1 cellular context compared by ENCODE assay signal in the genomic region with DNA sequence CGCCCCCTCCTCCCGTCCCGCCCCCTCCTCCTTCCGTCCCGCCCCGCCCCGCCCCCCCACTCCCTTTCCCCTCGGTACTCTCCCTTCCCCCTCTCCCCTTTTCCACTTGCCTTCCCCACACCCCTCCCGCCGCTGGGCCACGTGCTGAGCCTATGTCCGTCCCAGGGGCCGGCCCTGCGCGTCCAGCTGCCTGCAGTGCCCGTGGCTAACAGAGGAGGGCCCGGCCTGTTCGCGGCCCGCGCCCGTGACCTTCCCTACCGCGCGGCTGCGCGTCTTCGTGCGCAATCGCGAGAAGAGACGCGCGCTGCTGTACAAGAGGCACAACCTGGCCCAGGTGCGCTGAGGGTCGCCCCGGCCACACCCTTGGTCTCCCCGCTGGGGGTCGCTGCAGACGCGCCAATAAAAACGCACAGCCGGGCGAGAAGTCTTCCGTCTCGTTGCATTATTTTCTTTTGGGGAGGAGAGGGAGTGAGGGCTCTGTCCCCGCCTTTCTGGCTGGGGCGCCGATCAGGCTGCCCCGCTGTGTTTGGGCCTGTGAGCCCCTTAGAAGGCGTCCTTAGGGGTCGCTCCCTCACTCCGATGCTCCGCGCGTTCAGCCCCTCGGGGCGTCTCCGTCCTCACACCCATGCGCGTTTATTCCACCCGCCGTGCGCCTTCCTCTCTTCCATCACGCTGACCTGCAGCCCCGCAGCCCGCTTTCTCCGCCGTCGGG.
TF ChIP-seq lines count a peak whose summit lies in the region.

No MANE protein-coding gene starts in this region.

TF ChIP-seq in K562, 482 proteins besides CTCF, POLR2A, EP300 and RAD21 (continued from another document and continues in another):
- TF ChIP-seq, protein P1, sequence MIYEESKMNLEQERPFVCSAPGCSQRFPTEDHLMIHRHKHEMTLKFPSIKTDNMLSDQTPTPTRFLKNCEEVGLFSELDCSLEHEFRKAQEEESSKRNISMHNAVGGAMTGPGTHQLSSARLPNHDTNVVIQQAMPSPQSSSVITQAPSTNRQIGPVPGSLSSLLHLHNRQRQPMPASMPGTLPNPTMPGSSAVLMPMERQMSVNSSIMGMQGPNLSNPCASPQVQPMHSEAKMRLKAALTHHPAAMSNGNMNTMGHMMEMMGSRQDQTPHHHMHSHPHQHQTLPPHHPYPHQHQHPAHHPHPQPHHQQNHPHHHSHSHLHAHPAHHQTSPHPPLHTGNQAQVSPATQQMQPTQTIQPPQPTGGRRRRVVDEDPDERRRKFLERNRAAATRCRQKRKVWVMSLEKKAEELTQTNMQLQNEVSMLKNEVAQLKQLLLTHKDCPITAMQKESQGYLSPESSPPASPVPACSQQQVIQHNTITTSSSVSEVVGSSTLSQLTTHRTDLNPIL (CRISPR knock-in tag; IDR thresholded peaks at IDR 0.05), result no peak
- peak; percentile 71 for TF ChIP-seq L3MBTL2 (IDR thresholded peaks at IDR 0.05)
- TF ChIP-seq, protein P2, sequence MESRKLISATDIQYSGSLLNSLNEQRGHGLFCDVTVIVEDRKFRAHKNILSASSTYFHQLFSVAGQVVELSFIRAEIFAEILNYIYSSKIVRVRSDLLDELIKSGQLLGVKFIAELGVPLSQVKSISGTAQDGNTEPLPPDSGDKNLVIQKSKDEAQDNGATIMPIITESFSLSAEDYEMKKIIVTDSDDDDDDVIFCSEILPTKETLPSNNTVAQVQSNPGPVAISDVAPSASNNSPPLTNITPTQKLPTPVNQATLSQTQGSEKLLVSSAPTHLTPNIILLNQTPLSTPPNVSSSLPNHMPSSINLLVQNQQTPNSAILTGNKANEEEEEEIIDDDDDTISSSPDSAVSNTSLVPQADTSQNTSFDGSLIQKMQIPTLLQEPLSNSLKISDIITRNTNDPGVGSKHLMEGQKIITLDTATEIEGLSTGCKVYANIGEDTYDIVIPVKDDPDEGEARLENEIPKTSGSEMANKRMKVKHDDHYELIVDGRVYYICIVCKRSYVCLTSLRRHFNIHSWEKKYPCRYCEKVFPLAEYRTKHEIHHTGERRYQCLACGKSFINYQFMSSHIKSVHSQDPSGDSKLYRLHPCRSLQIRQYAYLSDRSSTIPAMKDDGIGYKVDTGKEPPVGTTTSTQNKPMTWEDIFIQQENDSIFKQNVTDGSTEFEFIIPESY (CRISPR knock-in tag; IDR thresholded peaks at IDR 0.05), result peak; percentile 98
- no peak for TF ChIP-seq GATAD2A (IDR thresholded peaks at IDR 0.05)
- TF ChIP-seq, protein P3, sequence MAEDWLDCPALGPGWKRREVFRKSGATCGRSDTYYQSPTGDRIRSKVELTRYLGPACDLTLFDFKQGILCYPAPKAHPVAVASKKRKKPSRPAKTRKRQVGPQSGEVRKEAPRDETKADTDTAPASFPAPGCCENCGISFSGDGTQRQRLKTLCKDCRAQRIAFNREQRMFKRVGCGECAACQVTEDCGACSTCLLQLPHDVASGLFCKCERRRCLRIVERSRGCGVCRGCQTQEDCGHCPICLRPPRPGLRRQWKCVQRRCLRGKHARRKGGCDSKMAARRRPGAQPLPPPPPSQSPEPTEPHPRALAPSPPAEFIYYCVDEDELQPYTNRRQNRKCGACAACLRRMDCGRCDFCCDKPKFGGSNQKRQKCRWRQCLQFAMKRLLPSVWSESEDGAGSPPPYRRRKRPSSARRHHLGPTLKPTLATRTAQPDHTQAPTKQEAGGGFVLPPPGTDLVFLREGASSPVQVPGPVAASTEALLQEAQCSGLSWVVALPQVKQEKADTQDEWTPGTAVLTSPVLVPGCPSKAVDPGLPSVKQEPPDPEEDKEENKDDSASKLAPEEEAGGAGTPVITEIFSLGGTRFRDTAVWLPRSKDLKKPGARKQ (CRISPR knock-in tag; IDR thresholded peaks at IDR 0.05), result 0 out of 2 replicates have a peak, but pooled peaks have one; percentile 13
- no peak for TF ChIP-seq ZNF766 (CRISPR knock-in tag; conservative IDR thresholded peaks at IDR 0.05)
- no peak for TF ChIP-seq FOS (IDR thresholded peaks at IDR 0.05; ENCODE audit: extremely low read depth, insufficient read length)
- no peak for TF ChIP-seq PTRF (tag; IDR thresholded peaks at IDR 0.05)
- TF ChIP-seq, protein P4, sequence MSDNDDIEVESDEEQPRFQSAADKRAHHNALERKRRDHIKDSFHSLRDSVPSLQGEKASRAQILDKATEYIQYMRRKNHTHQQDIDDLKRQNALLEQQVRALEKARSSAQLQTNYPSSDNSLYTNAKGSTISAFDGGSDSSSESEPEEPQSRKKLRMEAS (CRISPR knock-in tag; IDR thresholded peaks at IDR 0.05), result peak; percentile 71
- TF ChIP-seq, protein P5, sequence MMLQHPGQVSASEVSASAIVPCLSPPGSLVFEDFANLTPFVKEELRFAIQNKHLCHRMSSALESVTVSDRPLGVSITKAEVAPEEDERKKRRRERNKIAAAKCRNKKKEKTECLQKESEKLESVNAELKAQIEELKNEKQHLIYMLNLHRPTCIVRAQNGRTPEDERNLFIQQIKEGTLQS (IDR thresholded peaks at IDR 0.05), result no peak; the same call in 1 of the 2 replicates
- TF ChIP-seq, protein P5 (CRISPR knock-in tag; conservative IDR thresholded peaks at IDR 0.05), result no peak
- TF ChIP-seq, protein P6, sequence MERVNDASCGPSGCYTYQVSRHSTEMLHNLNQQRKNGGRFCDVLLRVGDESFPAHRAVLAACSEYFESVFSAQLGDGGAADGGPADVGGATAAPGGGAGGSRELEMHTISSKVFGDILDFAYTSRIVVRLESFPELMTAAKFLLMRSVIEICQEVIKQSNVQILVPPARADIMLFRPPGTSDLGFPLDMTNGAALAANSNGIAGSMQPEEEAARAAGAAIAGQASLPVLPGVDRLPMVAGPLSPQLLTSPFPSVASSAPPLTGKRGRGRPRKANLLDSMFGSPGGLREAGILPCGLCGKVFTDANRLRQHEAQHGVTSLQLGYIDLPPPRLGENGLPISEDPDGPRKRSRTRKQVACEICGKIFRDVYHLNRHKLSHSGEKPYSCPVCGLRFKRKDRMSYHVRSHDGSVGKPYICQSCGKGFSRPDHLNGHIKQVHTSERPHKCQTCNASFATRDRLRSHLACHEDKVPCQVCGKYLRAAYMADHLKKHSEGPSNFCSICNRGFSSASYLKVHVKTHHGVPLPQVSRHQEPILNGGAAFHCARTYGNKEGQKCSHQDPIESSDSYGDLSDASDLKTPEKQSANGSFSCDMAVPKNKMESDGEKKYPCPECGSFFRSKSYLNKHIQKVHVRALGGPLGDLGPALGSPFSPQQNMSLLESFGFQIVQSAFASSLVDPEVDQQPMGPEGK (CRISPR knock-in tag; IDR thresholded peaks at IDR 0.05; ENCODE audit: borderline replicate concordance), result no peak
- no peak for TF ChIP-seq KAT8 (IDR thresholded peaks at IDR 0.05; ENCODE audit: low read depth)
- TF ChIP-seq NRF1 (conservative IDR thresholded peaks at IDR 0.05 in 1 of 2, IDR thresholded peaks at IDR 0.05 in 1 of 2), result peak; percentile 80 to 85
- TF ChIP-seq, protein P7, sequence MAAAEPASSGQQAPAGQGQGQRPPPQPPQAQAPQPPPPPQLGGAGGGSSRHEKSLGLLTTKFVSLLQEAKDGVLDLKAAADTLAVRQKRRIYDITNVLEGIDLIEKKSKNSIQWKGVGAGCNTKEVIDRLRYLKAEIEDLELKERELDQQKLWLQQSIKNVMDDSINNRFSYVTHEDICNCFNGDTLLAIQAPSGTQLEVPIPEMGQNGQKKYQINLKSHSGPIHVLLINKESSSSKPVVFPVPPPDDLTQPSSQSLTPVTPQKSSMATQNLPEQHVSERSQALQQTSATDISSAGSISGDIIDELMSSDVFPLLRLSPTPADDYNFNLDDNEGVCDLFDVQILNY (CRISPR knock-in tag; IDR thresholded peaks at IDR 0.05), result no peak
- TF ChIP-seq, protein P8, sequence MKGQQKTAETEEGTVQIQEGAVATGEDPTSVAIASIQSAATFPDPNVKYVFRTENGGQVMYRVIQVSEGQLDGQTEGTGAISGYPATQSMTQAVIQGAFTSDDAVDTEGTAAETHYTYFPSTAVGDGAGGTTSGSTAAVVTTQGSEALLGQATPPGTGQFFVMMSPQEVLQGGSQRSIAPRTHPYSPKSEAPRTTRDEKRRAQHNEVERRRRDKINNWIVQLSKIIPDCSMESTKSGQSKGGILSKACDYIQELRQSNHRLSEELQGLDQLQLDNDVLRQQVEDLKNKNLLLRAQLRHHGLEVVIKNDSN (CRISPR knock-in tag; IDR thresholded peaks at IDR 0.05), result peak; percentile 81
- TF ChIP-seq ZBTB7A (IDR thresholded peaks at IDR 0.05; ENCODE audit: borderline replicate concordance, control insufficient read depth, low read depth, low read length), result 0 out of 2 replicates have a peak, but pooled peaks have one; percentile 13
- TF ChIP-seq CHD2 (IDR thresholded peaks at IDR 0.05; ENCODE audit: low read depth, low read length), result peak; percentile 84
- TF ChIP-seq CEBPG (CRISPR knock-in tag; IDR thresholded peaks at IDR 0.05), result peak; percentile 35; the same call in 1 of the 2 replicates
- no peak for TF ChIP-seq CEBPG (tag; conservative IDR thresholded peaks at IDR 0.05 in 1 of 2, IDR thresholded peaks at IDR 0.05 in 1 of 2)
- TF ChIP-seq, protein P9, sequence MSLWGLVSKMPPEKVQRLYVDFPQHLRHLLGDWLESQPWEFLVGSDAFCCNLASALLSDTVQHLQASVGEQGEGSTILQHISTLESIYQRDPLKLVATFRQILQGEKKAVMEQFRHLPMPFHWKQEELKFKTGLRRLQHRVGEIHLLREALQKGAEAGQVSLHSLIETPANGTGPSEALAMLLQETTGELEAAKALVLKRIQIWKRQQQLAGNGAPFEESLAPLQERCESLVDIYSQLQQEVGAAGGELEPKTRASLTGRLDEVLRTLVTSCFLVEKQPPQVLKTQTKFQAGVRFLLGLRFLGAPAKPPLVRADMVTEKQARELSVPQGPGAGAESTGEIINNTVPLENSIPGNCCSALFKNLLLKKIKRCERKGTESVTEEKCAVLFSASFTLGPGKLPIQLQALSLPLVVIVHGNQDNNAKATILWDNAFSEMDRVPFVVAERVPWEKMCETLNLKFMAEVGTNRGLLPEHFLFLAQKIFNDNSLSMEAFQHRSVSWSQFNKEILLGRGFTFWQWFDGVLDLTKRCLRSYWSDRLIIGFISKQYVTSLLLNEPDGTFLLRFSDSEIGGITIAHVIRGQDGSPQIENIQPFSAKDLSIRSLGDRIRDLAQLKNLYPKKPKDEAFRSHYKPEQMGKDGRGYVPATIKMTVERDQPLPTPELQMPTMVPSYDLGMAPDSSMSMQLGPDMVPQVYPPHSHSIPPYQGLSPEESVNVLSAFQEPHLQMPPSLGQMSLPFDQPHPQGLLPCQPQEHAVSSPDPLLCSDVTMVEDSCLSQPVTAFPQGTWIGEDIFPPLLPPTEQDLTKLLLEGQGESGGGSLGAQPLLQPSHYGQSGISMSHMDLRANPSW (CRISPR knock-in tag; IDR thresholded peaks at IDR 0.05), result no peak
- no peak for TF ChIP-seq ZNF76 (CRISPR knock-in tag; IDR thresholded peaks at IDR 0.05; ENCODE audit: borderline replicate concordance)
- TF ChIP-seq, protein P10, sequence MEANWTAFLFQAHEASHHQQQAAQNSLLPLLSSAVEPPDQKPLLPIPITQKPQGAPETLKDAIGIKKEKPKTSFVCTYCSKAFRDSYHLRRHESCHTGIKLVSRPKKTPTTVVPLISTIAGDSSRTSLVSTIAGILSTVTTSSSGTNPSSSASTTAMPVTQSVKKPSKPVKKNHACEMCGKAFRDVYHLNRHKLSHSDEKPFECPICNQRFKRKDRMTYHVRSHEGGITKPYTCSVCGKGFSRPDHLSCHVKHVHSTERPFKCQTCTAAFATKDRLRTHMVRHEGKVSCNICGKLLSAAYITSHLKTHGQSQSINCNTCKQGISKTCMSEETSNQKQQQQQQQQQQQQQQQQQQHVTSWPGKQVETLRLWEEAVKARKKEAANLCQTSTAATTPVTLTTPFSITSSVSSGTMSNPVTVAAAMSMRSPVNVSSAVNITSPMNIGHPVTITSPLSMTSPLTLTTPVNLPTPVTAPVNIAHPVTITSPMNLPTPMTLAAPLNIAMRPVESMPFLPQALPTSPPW (CRISPR knock-in tag; IDR thresholded peaks at IDR 0.05), result peak; percentile 57; the same call in 1 of the 2 replicates
- peak; percentile 64 for TF ChIP-seq POLR2G (IDR thresholded peaks at IDR 0.05; ENCODE audit: low read depth, low read length)
- no peak for TF ChIP-seq RUNX1 (IDR thresholded peaks at IDR 0.05; ENCODE audit: low read depth)
- TF ChIP-seq, protein P11, sequence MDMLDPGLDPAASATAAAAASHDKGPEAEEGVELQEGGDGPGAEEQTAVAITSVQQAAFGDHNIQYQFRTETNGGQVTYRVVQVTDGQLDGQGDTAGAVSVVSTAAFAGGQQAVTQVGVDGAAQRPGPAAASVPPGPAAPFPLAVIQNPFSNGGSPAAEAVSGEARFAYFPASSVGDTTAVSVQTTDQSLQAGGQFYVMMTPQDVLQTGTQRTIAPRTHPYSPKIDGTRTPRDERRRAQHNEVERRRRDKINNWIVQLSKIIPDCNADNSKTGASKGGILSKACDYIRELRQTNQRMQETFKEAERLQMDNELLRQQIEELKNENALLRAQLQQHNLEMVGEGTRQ (CRISPR knock-in tag; IDR thresholded peaks at IDR 0.05), result peak; percentile 72
- TF ChIP-seq, protein P12, sequence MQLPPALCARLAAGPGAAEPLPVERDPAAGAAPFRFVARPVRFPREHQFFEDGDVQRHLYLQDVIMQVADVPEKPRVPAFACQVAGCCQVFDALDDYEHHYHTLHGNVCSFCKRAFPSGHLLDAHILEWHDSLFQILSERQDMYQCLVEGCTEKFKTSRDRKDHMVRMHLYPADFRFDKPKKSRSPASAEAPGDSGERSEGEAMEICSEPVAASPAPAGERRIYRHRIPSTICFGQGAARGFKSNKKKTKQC (CRISPR knock-in tag; IDR thresholded peaks at IDR 0.05), result no peak
- TF ChIP-seq MYC (IDR thresholded peaks at IDR 0.05; ENCODE audit: low read depth, low read length), result peak; percentile 67; the same call in 1 of the 2 replicates
- TF ChIP-seq MYC (CRISPR knock-in tag; IDR thresholded peaks at IDR 0.05; ENCODE audit: borderline replicate concordance, low read depth), result no peak
- peak; percentile 50; the same call in 1 of the 2 replicates for TF ChIP-seq CTBP1 (IDR thresholded peaks at IDR 0.05; ENCODE audit: borderline replicate concordance)
- TF ChIP-seq, protein P13, sequence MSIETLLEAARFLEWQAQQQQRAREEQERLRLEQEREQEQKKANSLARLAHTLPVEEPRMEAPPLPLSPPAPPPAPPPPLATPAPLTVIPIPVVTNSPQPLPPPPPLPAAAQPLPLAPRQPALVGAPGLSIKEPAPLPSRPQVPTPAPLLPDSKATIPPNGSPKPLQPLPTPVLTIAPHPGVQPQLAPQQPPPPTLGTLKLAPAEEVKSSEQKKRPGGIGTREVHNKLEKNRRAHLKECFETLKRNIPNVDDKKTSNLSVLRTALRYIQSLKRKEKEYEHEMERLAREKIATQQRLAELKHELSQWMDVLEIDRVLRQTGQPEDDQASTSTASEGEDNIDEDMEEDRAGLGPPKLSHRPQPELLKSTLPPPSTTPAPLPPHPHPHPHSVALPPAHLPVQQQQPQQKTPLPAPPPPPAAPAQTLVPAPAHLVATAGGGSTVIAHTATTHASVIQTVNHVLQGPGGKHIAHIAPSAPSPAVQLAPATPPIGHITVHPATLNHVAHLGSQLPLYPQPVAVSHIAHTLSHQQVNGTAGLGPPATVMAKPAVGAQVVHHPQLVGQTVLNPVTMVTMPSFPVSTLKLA (conservative IDR thresholded peaks at IDR 0.05), result peak in 1 of 2 experiments; percentile 73; a peak in 3 of 4 replicates
- peak; percentile 65 for TF ChIP-seq CXXC5 (CRISPR knock-in tag; IDR thresholded peaks at IDR 0.05)
- TF ChIP-seq, protein P14, sequence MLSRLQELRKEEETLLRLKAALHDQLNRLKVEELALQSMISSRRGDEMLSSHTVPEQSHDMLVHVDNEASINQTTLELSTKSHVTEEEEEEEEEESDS (CRISPR knock-in tag; IDR thresholded peaks at IDR 0.05), result no peak
- no peak for TF ChIP-seq ZNF347 (CRISPR knock-in tag; IDR thresholded peaks at IDR 0.05; ENCODE audit: low read depth)
